Comparison of ENCODE assay signal across 1 cellular context in the genomic region with DNA sequence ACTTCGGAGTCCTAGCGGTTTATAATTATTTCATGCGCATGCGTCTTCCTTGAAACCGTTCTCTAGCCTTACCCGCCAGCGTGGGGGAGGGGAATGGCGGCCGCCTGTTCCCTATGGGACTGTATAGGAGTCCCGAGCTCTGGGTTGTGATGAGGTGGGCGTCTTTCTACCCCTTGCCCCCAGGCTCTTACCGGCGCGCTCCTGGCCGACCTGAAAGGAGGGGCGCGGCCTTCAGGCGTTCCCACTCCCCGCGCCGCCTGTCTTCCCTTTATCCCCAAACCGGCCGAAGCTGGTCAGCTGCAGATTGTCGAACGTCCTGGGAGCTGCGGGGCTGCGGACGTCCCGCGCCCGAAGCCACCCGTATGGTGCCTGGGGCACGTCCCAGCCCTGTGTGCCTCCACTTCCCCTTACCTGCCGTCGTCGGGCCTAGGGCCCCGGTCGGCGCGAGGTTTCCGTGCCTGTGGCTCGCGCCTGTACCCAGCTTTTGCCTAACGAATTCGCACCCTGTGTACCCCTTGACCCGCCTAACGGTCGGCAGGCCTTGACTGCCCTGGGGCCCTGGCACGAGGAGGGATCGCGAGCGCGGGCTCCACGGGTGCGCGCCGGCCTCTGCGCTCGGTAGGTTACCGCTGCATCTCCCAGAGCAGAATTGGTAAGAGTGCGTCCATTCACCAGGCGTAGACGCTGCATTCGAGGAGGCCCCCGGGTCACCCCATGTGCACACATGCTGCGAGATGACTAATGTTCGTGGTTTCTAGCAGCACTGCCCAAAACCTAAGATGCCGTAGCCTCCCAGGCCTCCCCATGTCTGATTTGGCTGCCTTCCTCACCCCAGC.
TF ChIP-seq lines count a peak whose summit lies in the region.

No MANE protein-coding gene starts in this region.

TF ChIP-seq in HepG2, 621 proteins besides CTCF, POLR2A, EP300 and RAD21 (continued from another document and continues in another):
- TF ChIP-seq, protein P1, sequence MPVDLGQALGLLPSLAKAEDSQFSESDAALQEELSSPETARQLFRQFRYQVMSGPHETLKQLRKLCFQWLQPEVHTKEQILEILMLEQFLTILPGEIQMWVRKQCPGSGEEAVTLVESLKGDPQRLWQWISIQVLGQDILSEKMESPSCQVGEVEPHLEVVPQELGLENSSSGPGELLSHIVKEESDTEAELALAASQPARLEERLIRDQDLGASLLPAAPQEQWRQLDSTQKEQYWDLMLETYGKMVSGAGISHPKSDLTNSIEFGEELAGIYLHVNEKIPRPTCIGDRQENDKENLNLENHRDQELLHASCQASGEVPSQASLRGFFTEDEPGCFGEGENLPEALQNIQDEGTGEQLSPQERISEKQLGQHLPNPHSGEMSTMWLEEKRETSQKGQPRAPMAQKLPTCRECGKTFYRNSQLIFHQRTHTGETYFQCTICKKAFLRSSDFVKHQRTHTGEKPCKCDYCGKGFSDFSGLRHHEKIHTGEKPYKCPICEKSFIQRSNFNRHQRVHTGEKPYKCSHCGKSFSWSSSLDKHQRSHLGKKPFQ (CRISPR knock-in tag; IDR thresholded peaks at IDR 0.05; ENCODE audit: insufficient replicate concordance) = peak; percentile 18
- peak; percentile 82 for TF ChIP-seq ZNF605 (CRISPR knock-in tag; IDR thresholded peaks at IDR 0.05)
- TF ChIP-seq KLF11 (CRISPR knock-in tag; IDR thresholded peaks at IDR 0.05) = no peak; the same call in 1 of the 2 replicates
- peak; percentile 83 for TF ChIP-seq PRMT3 (CRISPR knock-in tag; IDR thresholded peaks at IDR 0.05; ENCODE audit: borderline replicate concordance, low read depth)
- TF ChIP-seq ZNF431 (CRISPR knock-in tag; IDR thresholded peaks at IDR 0.05; ENCODE audit: borderline replicate concordance, low read depth) = peak; percentile 60; the same call in 1 of the 2 replicates
- peak; percentile 88 for TF ChIP-seq ZFX (CRISPR knock-in tag; IDR thresholded peaks at IDR 0.05; ENCODE audit: low read depth)
- TF ChIP-seq HNRNPLL (IDR thresholded peaks at IDR 0.05; ENCODE audit: low read depth, low read length, poor library complexity, severe bottlenecking) = peak; percentile 89
- TF ChIP-seq ZFP82 (CRISPR knock-in tag; IDR thresholded peaks at IDR 0.05; ENCODE audit: borderline replicate concordance) = peak; percentile 96; the same call in 1 of the 2 replicates
- 0 out of 2 replicates have a peak, but pooled peaks have one; percentile 14 for TF ChIP-seq ARNT2 (CRISPR knock-in tag; IDR thresholded peaks at IDR 0.05; ENCODE audit: low read depth)
- no peak; the same call in 1 of the 2 replicates for TF ChIP-seq DNMT3B (CRISPR knock-in tag; conservative IDR thresholded peaks at IDR 0.05)
- no peak; the same call in 1 of the 2 replicates for TF ChIP-seq ONECUT2 (CRISPR knock-in tag; IDR thresholded peaks at IDR 0.05)
- TF ChIP-seq, protein P2, sequence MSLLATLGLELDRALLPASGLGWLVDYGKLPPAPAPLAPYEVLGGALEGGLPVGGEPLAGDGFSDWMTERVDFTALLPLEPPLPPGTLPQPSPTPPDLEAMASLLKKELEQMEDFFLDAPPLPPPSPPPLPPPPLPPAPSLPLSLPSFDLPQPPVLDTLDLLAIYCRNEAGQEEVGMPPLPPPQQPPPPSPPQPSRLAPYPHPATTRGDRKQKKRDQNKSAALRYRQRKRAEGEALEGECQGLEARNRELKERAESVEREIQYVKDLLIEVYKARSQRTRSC (CRISPR knock-in tag; IDR thresholded peaks at IDR 0.05; ENCODE audit: low read depth) = 0 out of 2 replicates have a peak, but pooled peaks have one; percentile 74
- peak; percentile 23; the same call in 1 of the 2 replicates for TF ChIP-seq ZFP36L1 (CRISPR knock-in tag; IDR thresholded peaks at IDR 0.05)
- no peak; the same call in 1 of the 2 replicates for TF ChIP-seq THAP11 (CRISPR knock-in tag; IDR thresholded peaks at IDR 0.05)
- TF ChIP-seq, protein P3, sequence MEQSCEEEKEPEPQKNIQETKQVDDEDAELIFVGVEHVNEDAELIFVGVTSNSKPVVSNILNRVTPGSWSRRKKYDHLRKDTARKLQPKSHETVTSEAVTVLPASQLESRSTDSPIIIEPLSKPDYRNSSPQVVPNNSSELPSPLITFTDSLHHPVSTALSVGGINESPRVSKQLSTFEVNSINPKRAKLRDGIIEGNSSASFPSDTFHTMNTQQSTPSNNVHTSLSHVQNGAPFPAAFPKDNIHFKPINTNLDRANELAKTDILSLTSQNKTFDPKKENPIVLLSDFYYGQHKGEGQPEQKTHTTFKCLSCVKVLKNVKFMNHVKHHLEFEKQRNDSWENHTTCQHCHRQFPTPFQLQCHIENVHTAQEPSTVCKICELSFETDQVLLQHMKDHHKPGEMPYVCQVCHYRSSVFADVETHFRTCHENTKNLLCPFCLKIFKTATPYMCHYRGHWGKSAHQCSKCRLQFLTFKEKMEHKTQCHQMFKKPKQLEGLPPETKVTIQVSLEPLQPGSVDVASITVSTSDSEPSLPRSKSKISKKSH (CRISPR knock-in tag; IDR thresholded peaks at IDR 0.05; ENCODE audit: borderline replicate concordance) = 0 out of 2 replicates have a peak, but pooled peaks have one; percentile 49
- TF ChIP-seq NFE2L1 (CRISPR knock-in tag; IDR thresholded peaks at IDR 0.05; ENCODE audit: borderline replicate concordance) = peak; percentile 78; the same call in 1 of the 2 replicates
- 0 out of 2 replicates have a peak, but pooled peaks have one; percentile 13 for TF ChIP-seq ZNF432 (CRISPR knock-in tag; IDR thresholded peaks at IDR 0.05; ENCODE audit: borderline replicate concordance)
- TF ChIP-seq HNF4G (IDR thresholded peaks at IDR 0.05; ENCODE audit: borderline replicate concordance, low read depth, low read length) = 0 out of 2 replicates have a peak, but pooled peaks have one; percentile 69
- TF ChIP-seq HNF4G (CRISPR knock-in tag; IDR thresholded peaks at IDR 0.05; ENCODE audit: borderline replicate concordance, low read depth) = no peak
- peak; percentile 74 for TF ChIP-seq FOSL2 (CRISPR knock-in tag; IDR thresholded peaks at IDR 0.05)
- no peak for TF ChIP-seq RFX5 (IDR thresholded peaks at IDR 0.05; ENCODE audit: low read depth, low read length)
- TF ChIP-seq SALL2 (CRISPR knock-in tag; IDR thresholded peaks at IDR 0.05) = peak; percentile 90
- peak; percentile 87 for TF ChIP-seq ZNF563 (CRISPR knock-in tag; IDR thresholded peaks at IDR 0.05)
- TF ChIP-seq ZBTB7A (CRISPR knock-in tag; IDR thresholded peaks at IDR 0.05) = peak; percentile 78; the same call in 1 of the 2 replicates
- peak; percentile 58; the same call in 1 of the 2 replicates for TF ChIP-seq SIN3A (IDR thresholded peaks at IDR 0.05; ENCODE audit: borderline replicate concordance, low read depth, low read length)
- 0 out of 2 replicates have a peak, but pooled peaks have one; percentile 40 for TF ChIP-seq WIZ (CRISPR knock-in tag; IDR thresholded peaks at IDR 0.05)
- no peak for TF ChIP-seq MAF1 (CRISPR knock-in tag; IDR thresholded peaks at IDR 0.05; ENCODE audit: borderline replicate concordance)
- peak; percentile 74; the same call in 1 of the 2 replicates for TF ChIP-seq MTA1 (CRISPR knock-in tag; IDR thresholded peaks at IDR 0.05; ENCODE audit: borderline replicate concordance)
- TF ChIP-seq, protein P4, sequence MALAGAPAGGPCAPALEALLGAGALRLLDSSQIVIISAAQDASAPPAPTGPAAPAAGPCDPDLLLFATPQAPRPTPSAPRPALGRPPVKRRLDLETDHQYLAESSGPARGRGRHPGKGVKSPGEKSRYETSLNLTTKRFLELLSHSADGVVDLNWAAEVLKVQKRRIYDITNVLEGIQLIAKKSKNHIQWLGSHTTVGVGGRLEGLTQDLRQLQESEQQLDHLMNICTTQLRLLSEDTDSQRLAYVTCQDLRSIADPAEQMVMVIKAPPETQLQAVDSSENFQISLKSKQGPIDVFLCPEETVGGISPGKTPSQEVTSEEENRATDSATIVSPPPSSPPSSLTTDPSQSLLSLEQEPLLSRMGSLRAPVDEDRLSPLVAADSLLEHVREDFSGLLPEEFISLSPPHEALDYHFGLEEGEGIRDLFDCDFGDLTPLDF (CRISPR knock-in tag; IDR thresholded peaks at IDR 0.05) = peak; percentile 56; the same call in 1 of the 2 replicates
- 0 out of 2 replicates have a peak, but pooled peaks have one; percentile 31 for TF ChIP-seq ZSCAN12 (CRISPR knock-in tag; IDR thresholded peaks at IDR 0.05)
- 0 out of 2 replicates have a peak, but pooled peaks have one; percentile 37 for TF ChIP-seq ZNF292 (CRISPR knock-in tag; IDR thresholded peaks at IDR 0.05; ENCODE audit: borderline replicate concordance, low read depth)
- peak; percentile 82; the same call in 1 of the 2 replicates for TF ChIP-seq ZNF660 (CRISPR knock-in tag; IDR thresholded peaks at IDR 0.05; ENCODE audit: borderline replicate concordance, low read depth)
- no peak; the same call in 1 of the 2 replicates for TF ChIP-seq ZSCAN21 (CRISPR knock-in tag; IDR thresholded peaks at IDR 0.05; ENCODE audit: borderline replicate concordance)
- 0 out of 2 replicates have a peak, but pooled peaks have one; percentile 33 for TF ChIP-seq ZBTB4 (CRISPR knock-in tag; IDR thresholded peaks at IDR 0.05; ENCODE audit: borderline replicate concordance)
- TF ChIP-seq PITX1 (CRISPR knock-in tag; IDR thresholded peaks at IDR 0.05) = peak; percentile 35; the same call in 1 of the 2 replicates
- TF ChIP-seq ZBTB3 (CRISPR knock-in tag; IDR thresholded peaks at IDR 0.05; ENCODE audit: borderline replicate concordance, low read depth) = peak; percentile 43; the same call in 1 of the 2 replicates
- TF ChIP-seq BRD4 (CRISPR knock-in tag; IDR thresholded peaks at IDR 0.05) = peak; percentile 74; the same call in 1 of the 2 replicates
- TF ChIP-seq GTF3A (CRISPR knock-in tag; conservative IDR thresholded peaks at IDR 0.05) = 0 out of 2 replicates have a peak, but pooled peaks have one; percentile 58
- TF ChIP-seq ZNF556 (CRISPR knock-in tag; IDR thresholded peaks at IDR 0.05; ENCODE audit: borderline replicate concordance) = peak; percentile 73; the same call in 1 of the 2 replicates
- TF ChIP-seq ZBTB2 (CRISPR knock-in tag; IDR thresholded peaks at IDR 0.05; ENCODE audit: low read depth) = 0 out of 2 replicates have a peak, but pooled peaks have one; percentile 3
- TF ChIP-seq, protein P5, sequence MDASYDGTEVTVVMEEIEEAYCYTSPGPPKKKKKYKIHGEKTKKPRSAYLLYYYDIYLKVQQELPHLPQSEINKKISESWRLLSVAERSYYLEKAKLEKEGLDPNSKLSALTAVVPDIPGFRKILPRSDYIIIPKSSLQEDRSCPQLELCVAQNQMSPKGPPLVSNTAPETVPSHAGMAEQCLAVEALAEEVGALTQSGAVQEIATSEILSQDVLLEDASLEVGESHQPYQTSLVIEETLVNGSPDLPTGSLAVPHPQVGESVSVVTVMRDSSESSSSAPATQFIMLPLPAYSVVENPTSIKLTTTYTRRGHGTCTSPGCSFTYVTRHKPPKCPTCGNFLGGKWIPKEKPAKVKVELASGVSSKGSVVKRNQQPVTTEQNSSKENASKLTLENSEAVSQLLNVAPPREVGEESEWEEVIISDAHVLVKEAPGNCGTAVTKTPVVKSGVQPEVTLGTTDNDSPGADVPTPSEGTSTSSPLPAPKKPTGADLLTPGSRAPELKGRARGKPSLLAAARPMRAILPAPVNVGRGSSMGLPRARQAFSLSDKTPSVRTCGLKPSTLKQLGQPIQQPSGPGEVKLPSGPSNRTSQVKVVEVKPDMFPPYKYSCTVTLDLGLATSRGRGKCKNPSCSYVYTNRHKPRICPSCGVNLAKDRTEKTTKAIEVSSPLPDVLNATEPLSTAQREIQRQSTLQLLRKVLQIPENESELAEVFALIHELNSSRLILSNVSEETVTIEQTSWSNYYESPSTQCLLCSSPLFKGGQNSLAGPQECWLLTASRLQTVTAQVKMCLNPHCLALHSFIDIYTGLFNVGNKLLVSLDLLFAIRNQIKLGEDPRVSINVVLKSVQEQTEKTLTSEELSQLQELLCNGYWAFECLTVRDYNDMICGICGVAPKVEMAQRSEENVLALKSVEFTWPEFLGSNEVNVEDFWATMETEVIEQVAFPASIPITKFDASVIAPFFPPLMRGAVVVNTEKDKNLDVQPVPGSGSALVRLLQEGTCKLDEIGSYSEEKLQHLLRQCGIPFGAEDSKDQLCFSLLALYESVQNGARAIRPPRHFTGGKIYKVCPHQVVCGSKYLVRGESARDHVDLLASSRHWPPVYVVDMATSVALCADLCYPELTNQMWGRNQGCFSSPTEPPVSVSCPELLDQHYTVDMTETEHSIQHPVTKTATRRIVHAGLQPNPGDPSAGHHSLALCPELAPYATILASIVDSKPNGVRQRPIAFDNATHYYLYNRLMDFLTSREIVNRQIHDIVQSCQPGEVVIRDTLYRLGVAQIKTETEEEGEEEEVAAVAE (CRISPR knock-in tag; IDR thresholded peaks at IDR 0.05; ENCODE audit: borderline replicate concordance) = peak; percentile 5; the same call in 1 of the 2 replicates
- no peak for TF ChIP-seq IRX3 (CRISPR knock-in tag; IDR thresholded peaks at IDR 0.05; ENCODE audit: borderline replicate concordance, low read depth)
- peak; percentile 90; the same call in 1 of the 2 replicates for TF ChIP-seq NRL (CRISPR knock-in tag; IDR thresholded peaks at IDR 0.05; ENCODE audit: borderline replicate concordance)
- peak; percentile 76; the same call in 1 of the 2 replicates for TF ChIP-seq HIVEP1 (CRISPR knock-in tag; IDR thresholded peaks at IDR 0.05)
- 0 out of 2 replicates have a peak, but pooled peaks have one; percentile 54 for TF ChIP-seq HES4 (CRISPR knock-in tag; IDR thresholded peaks at IDR 0.05; ENCODE audit: borderline replicate concordance)
- no peak for TF ChIP-seq MIER2 (CRISPR knock-in tag; IDR thresholded peaks at IDR 0.05)
